ENCODE assay signal across 9 cellular contexts in genomic region chr5:180352116-180352975, GRCh38. TPM values are rescaled to one million over a fixed set of nuclear protein-coding genes. Genes with fewer than 3 reads are reported as not detected.
A peak's percentile ranks its signal among the peaks of the same experiment; 100 is the strongest.
DNase-seq lines count a peak whose midpoint lies in the region; ATAC-seq, FAIRE-seq and TF ChIP-seq lines count a peak whose summit lies in the region.
"Had no signal": no experiment of that assay in that cellular context is flagged by ENCODE, and none has a peak within 500 bp of the region (broad histone marks: within the 10 kb centered on the region; RNA-seq: fewer than 3 reads in every experiment).

No MANE protein-coding gene starts in this region.

- no peak overlapping the region for H2BK15ac ChIP-seq in mesenchymal stem cell (ENCODE audit: low read depth, poor library complexity, severe bottlenecking)

- H3K36me3 ChIP-seq in colonic mucosa (no peaks in the 10 kb centered on the region), mesenchymal stem cell (ENCODE audit: control insufficient read depth in 1 of 2, insufficient read depth in 2 of 2, low read depth in 1 of 2, low read length in 2 of 2) (peaks cover 0 to 5% of the 10 kb centered on the region in 2 experiments), uterus (no peaks in the 10 kb centered on the region)

- WGBS in mesenchymal stem cell = 2% methylated on average over 47 of the region's 89 CpGs

- H3K9me3 ChIP-seq in colonic mucosa (no peaks in the 10 kb centered on the region), mesenchymal stem cell (ENCODE audit: control insufficient read depth, low read length) (no peaks in the 10 kb centered on the region), uterus (no peaks in the 10 kb centered on the region)

- H3K9ac ChIP-seq in colonic mucosa (ENCODE audit: low read depth in 2 of 2, low read length in 2 of 2) (peak overlapping the region in 1 of 2 donors; percentile 63), mesenchymal stem cell (ENCODE audit: low read length) (peak overlapping the region; percentile 90)

- H3K79me1 ChIP-seq in mesenchymal stem cell (replicated peaks; ENCODE audit: low read length, poor library complexity, severe bottlenecking) = peaks cover 22% of the 10 kb centered on the region

- peak overlapping the region; percentile 40 for H4K91ac ChIP-seq in mesenchymal stem cell (ENCODE audit: low read length)

- H3K4me3 ChIP-seq in AG10803 (ENCODE audit: low read length) = peak overlapping the region; percentile 78
- H3K4me3 ChIP-seq in colonic mucosa = peak overlapping the region; percentile 67
- peak overlapping the region; percentile 73 to 99 for H3K4me3 ChIP-seq in mesenchymal stem cell (ENCODE audit: insufficient read depth in 1 of 2, low read depth in 1 of 2, low read length in 2 of 2)
- H3K4me3 ChIP-seq in uterus = peak overlapping the region; percentile 72 to 78

- peak in 1 of 2 donors; percentile 10 for TF ChIP-seq POLR2A in uterus (IDR thresholded peaks at IDR 0.05)

- H3K23ac ChIP-seq in mesenchymal stem cell (ENCODE audit: low read length in 2 of 2) = peak overlapping the region in 1 of 2 experiments; percentile 35

- ATAC-seq in HG03139 (IDR thresholded peaks at IDR 0.05; ENCODE audit: unreplicated experiment) (peak; percentile 16), GM19463 (IDR thresholded peaks at IDR 0.05; ENCODE audit: unreplicated experiment) (no peak), HG03520 (IDR thresholded peaks at IDR 0.05; ENCODE audit: unreplicated experiment) (no peak)

- peak overlapping the region in 1 of 2 experiments; percentile 32 for H3K4ac ChIP-seq in mesenchymal stem cell (ENCODE audit: low read depth in 1 of 2, low read length in 2 of 2)

- DNase-seq in AG10803 (ENCODE audit: low read depth) (peak; percentile 44), colonic mucosa (no peak), mesenchymal stem cell (peak; percentile 54), uterus (peak; percentile 57 to 63), GM19239 (ENCODE audit: insufficient read length, low spot score) (no peak)

- H3K27ac ChIP-seq in colonic mucosa (no peak overlapping the region), mesenchymal stem cell (ENCODE audit: low read length, poor library complexity, severe bottlenecking) (no peak overlapping the region), uterus (peak overlapping the region; percentile 71 to 90)
- H3K27ac ChIP-seq: epithelial cell of prostate had no signal

- H3K14ac ChIP-seq in mesenchymal stem cell (ENCODE audit: low read length in 2 of 2) = peak overlapping the region in 1 of 2 experiments; percentile 93

- peak overlapping the region; percentile 56 for H4K8ac ChIP-seq in mesenchymal stem cell (ENCODE audit: low read length)

- H3K4me2 ChIP-seq in mesenchymal stem cell (ENCODE audit: low read length, poor library complexity, severe bottlenecking) = peak overlapping the region; percentile 95

- intact Hi-C loops in colonic mucosa (cut with DNase I) = no loop called here
- intact Hi-C loops in uterus (cut with DNase I; ENCODE audit: low total_unique reads) = no loop called here

- H2AK5ac ChIP-seq in mesenchymal stem cell (ENCODE audit: low read length, severe bottlenecking) = no peak overlapping the region

- H3K4me1 ChIP-seq in colonic mucosa = peaks cover 15% of the 10 kb centered on the region
- H3K4me1 ChIP-seq in mesenchymal stem cell (ENCODE audit: control insufficient read depth, insufficient read depth, low read depth, low read length) = peaks cover 33% of the 10 kb centered on the region
- peaks cover 0 to 7% of the 10 kb centered on the region in 2 donors for H3K4me1 ChIP-seq in uterus

- H3K27me3 ChIP-seq in colonic mucosa (peaks cover 35% of the 10 kb centered on the region), mesenchymal stem cell (ENCODE audit: control insufficient read depth in 1 of 2, insufficient read depth in 1 of 2, low read length in 2 of 2) (peaks cover 4 to 18% of the 10 kb centered on the region in 2 experiments), uterus (no peaks in the 10 kb centered on the region)

- H2AFZ ChIP-seq in mesenchymal stem cell (ENCODE audit: low read depth, low read length) = peak overlapping the region; percentile 16

- H2BK120ac ChIP-seq in mesenchymal stem cell (ENCODE audit: low read depth, low read length) = no peak overlapping the region

- FAIRE-seq in GM19239 (lab: Jason Lieb, UNC) = no peak

- TF ChIP-seq CTCF in AG10803 (conservative IDR thresholded peaks at IDR 0.05; ENCODE audit: low read length) (0 out of 2 replicates have a peak, but pooled peaks have one; percentile 4), colonic mucosa (IDR thresholded peaks at IDR 0.05) (no peak), uterus (IDR thresholded peaks at IDR 0.05) (peak in 1 of 4 experiments; percentile 3)

- peak overlapping the region in 1 of 2 experiments; percentile 7 for H2BK12ac ChIP-seq in mesenchymal stem cell (ENCODE audit: low read length in 2 of 2)

- H3K18ac ChIP-seq in mesenchymal stem cell (ENCODE audit: low read depth in 1 of 2, low read length in 2 of 2) = peak overlapping the region; percentile 48 to 84

- no peak overlapping the region for H2BK5ac ChIP-seq in mesenchymal stem cell (ENCODE audit: low read depth, low read length, poor library complexity, severe bottlenecking)

RNA-seq across cellular contexts. Expression of gene GFPT2, which starts 0.8 kb away (rescaled TPM):
- 1 to 10 TPM in 1 of 2 donors, under 1 TPM in 1; 0.62 to 3.2 TPM for total RNA-seq in colonic mucosa
- 12.3 TPM for polyA plus RNA-seq in mesenchymal stem cell (2013, experiment 1 of 2)
- polyA plus RNA-seq in mesenchymal stem cell (2013, experiment 2 of 2) = 12.0 TPM
- total RNA-seq in uterus = 100 to 1,000 TPM in 1 of 4 donors, 10 to 100 TPM in 3; 18.2 to 118 (median 47.8) TPM

Comparison
In these comparisons a context has a peak if more than half of its experiments do, and no peak if none do; other contexts are left out.
1. DNase-seq: peak in AG10803 (single experiment), mesenchymal stem cell (single experiment) and uterus (2 of 2); none in colonic mucosa (single experiment) and GM19239 (single experiment).
2. H3K27ac ChIP-seq: peak in uterus (2 of 2); none in colonic mucosa (single experiment) and mesenchymal stem cell (single experiment).
3. RNA of gene GFPT2, which starts 0.8 kb away (total RNA-seq): 18.2 to 118 TPM in uterus; 0.62 to 3.2 TPM in colonic mucosa; every median in the first group is over 4 times any median in the second.
4. Peak in every context shown above with its lines, with median percentiles within 50 percentile points of each other: H3K4me3 ChIP-seq.